In the genomic region with DNA sequence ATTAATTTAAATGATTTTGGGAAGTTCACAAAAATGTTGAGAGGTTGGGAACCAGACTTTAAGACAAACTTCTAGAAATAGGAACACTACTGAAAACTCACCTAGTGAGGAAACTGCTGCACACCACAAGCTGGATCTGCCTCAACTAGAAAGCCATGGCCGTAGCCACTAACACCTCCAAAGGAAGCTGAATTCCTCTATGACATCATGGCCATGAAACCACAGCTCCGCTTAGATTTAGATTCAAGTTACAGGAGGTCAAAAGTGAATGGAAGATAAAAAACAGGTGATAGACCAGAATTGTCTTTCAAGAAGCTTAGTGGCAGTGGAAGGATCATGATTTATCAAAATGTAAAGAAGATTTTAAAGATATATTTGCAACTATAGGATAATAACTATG, we compare ENCODE assay signal across 26 cellular contexts.
"Had no signal": no experiment of that assay in that cellular context is flagged by ENCODE, and none has a peak within 500 bp of the region (broad histone marks: within the 10 kb centered on the region; RNA-seq: fewer than 3 reads in every experiment).

No MANE protein-coding gene starts in this region.

- H3K9me3 ChIP-seq: pancreas, right atrium auricular region, right lobe of liver, thoracic aorta, tibial artery, upper lobe of right lung, uterus had no signal

- H3K4me3 Mint-ChIP-seq: memory B cell; naive thymus-derived CD8-positive, alpha-beta T cell; nephron; neural crest cell; stimulated activated effector memory CD8-positive, alpha-beta T cell treated with anti-CD3 and anti-CD28 coated beads, Interleukin-12 subunit alpha, Interleukin-12 subunit beta, amount 100 ng/mL, for 72 hours; stimulated activated naive CD8-positive, alpha-beta T cell treated with anti-CD3 and anti-CD28 coated beads, Interleukin-15, Interleukin-2, amounts not matched to agents 100 ng/mL and 50 ng/mL, for 24 hours had no signal

- H3K79me2 ChIP-seq: hepatocyte had no signal

- H3K4me1 Mint-ChIP-seq: memory B cell; naive thymus-derived CD8-positive, alpha-beta T cell; nephron; neural crest cell; stimulated activated effector memory CD8-positive, alpha-beta T cell treated with anti-CD3 and anti-CD28 coated beads, Interleukin-12 subunit alpha, Interleukin-12 subunit beta, amount 100 ng/mL, for 72 hours had no signal

- FAIRE-seq: pancreas, small intestine had no signal

- H2AFZ ChIP-seq: hepatocyte had no signal

- H3K36me3 ChIP-seq: left ventricle myocardium inferior, pancreas, right atrium auricular region, right lobe of liver, spleen, suprapubic skin, thoracic aorta, tibial artery, upper lobe of right lung, uterus had no signal

- H3K27me3 ChIP-seq: hepatocyte, pancreas, right atrium auricular region, right lobe of liver, spleen, suprapubic skin, tibial artery, upper lobe of right lung, uterus had no signal

- DNase-seq: islet precursor cell; left ventricle myocardium inferior; midbrain; mucosa of descending colon; naive thymus-derived CD8-positive, alpha-beta T cell; nucleus accumbens; pancreas; right lobe of liver; small intestine; spleen; stimulated activated CD4-positive, alpha-beta T cell treated with anti-CD3 and anti-CD28 coated beads, Interleukin-4, amount 100 ng/mL, for 24 hours; stimulated activated naive CD4-positive, alpha-beta T cell; tibial artery; trophoblast cell; upper lobe of right lung; uterus had no signal

- H3K27me3 Mint-ChIP-seq: memory B cell; naive thymus-derived CD8-positive, alpha-beta T cell; stimulated activated naive CD8-positive, alpha-beta T cell treated with anti-CD3 and anti-CD28 coated beads, Interleukin-15, Interleukin-2, amounts not matched to agents 100 ng/mL and 50 ng/mL, for 24 hours had no signal

- ATAC-seq: mucosa of descending colon; naive thymus-derived CD8-positive, alpha-beta T cell; pancreas; right lobe of liver; stimulated activated effector memory CD8-positive, alpha-beta T cell treated with anti-CD3 and anti-CD28 coated beads, Interleukin-12 subunit alpha, Interleukin-12 subunit beta, amount 100 ng/mL, for 72 hours; upper lobe of right lung had no signal

- H3K4me2 ChIP-seq: hepatocyte had no signal

- H3K4me3 ChIP-seq: hepatocyte, left ventricle myocardium inferior, lung, mucosa of descending colon, pancreas, right atrium auricular region, right lobe of liver, spleen, suprapubic skin, thoracic aorta, tibial artery, upper lobe of right lung, uterus had no signal

- H3K27ac Mint-ChIP-seq: memory B cell; naive thymus-derived CD8-positive, alpha-beta T cell; nephron; stimulated activated effector memory CD8-positive, alpha-beta T cell treated with anti-CD3 and anti-CD28 coated beads, Interleukin-12 subunit alpha, Interleukin-12 subunit beta, amount 100 ng/mL, for 72 hours; stimulated activated naive CD8-positive, alpha-beta T cell treated with anti-CD3 and anti-CD28 coated beads, Interleukin-15, Interleukin-2, amounts not matched to agents 100 ng/mL and 50 ng/mL, for 24 hours had no signal

- H3K4me1 ChIP-seq: left ventricle myocardium inferior, pancreas, right atrium auricular region, right lobe of liver, spleen, suprapubic skin, tibial artery, upper lobe of right lung, uterus had no signal

- H3K36me3 Mint-ChIP-seq: memory B cell; naive thymus-derived CD8-positive, alpha-beta T cell; stimulated activated effector memory CD8-positive, alpha-beta T cell treated with anti-CD3 and anti-CD28 coated beads, Interleukin-12 subunit alpha, Interleukin-12 subunit beta, amount 100 ng/mL, for 72 hours had no signal

- H3K27ac ChIP-seq: hepatocyte, left ventricle myocardium inferior, pancreas, right atrium auricular region, right lobe of liver, spleen, suprapubic skin, thoracic aorta, tibial artery, upper lobe of right lung, uterus had no signal
